Comparison of ENCODE assay signal across 26 cellular contexts in the genomic region with DNA sequence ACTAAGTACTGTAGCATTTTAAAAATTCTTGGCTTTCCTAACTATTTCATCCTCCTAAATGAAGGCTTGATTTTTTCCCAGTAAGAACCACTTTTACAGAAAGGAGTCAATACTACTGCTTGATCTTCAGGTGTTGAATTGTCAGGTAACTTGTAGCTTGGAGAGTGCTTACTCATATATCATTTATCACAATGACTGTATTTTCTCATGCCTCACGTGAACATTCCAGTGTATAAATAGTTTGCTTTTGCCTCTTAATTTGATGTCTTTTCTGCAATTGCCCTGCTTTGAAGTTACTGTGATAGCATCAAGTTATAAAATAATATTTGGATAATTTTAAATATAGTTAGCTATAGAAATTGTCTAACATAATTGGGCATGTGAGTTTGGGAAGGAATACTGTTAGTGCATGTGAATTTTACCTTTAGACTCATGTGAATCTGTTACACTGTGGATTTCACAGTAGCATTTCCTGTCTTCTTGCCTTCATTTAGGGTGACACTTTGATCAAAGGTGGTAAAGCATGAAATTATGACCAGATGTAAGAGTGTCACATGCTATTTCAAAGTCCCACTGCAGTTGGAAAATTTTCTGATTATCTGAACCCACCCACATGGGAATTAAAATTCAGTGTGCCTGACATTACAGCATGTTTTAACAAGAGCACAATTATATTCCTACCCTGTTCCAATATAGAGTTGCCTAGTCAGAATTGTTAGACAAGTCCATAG.
"Had no signal": no experiment of that assay in that cellular context is flagged by ENCODE, and none has a peak within 500 bp of the region (broad histone marks: within the 10 kb centered on the region; RNA-seq: fewer than 3 reads in every experiment).

No MANE protein-coding gene starts in this region.

- H3K4me1 ChIP-seq: adrenal gland, breast epithelium, colonic mucosa, Peyer's patch, SJSA1 had no signal

- ATAC-seq: activated CD4-positive, CD25-positive, alpha-beta regulatory T cell treated with anti-CD3 and anti-CD28 coated beads, Interleukin-2, amount 50 U/mL, for 24 hours; activated CD8-positive, alpha-beta T cell treated with anti-CD3 and anti-CD28 coated beads for 36 hours; activated T-cell treated with anti-CD3 and anti-CD28 coated beads, Interleukin-2, amount 50 U/mL, for 72 hours; SK-N-SH treated with all-trans-retinoic acid at 6 μM for 48 hours had no signal

- DNase-seq: activated CD4-positive, alpha-beta T cell treated with anti-CD3 and anti-CD28 coated beads for 4 hours; activated CD8-positive, alpha-beta memory T cell treated with anti-CD3 and anti-CD28 coated beads, Interleukin-2, amount 50 U/mL, for 4 hours; activated CD8-positive, alpha-beta T cell treated with anti-CD3 and anti-CD28 coated beads for 36 hours; activated gamma-delta T cell treated with Interleukin-2 at 50 U/mL for 16 hours; activated naive CD4-positive, alpha-beta T cell treated with anti-CD3 and anti-CD28 coated beads, Interleukin-2, amount 50 U/mL, for 16 hours; activated naive CD8-positive, alpha-beta T cell treated with anti-CD3 and anti-CD28 coated beads, Interleukin-2, amount 10 ng/mL, durations not matched to agents 7 days and 5 days; activated T-cell treated with anti-CD3 and anti-CD28 coated beads, Interleukin-2, amount 50 U/mL, for 72 hours; adrenal gland; anterior cingulate cortex; caudate nucleus; colonic mucosa; NCI-H1092 treated with DMSO at 0.1 percent for 48 hours; NCI-H1417 treated with DMSO at 0.1 percent for 48 hours; NCI-H1694; NCI-H2029; NCI-H2107; NCI-H510A treated with DMSO at 0.1 percent for 48 hours; NCI-H69; Peyer's patch; Right ventricle myocardium superior; SW 1271 had no signal

- H3K27ac ChIP-seq: adrenal gland, breast epithelium, colonic mucosa, Peyer's patch, RWPE1, SJSA1 had no signal

- H3K36me3 ChIP-seq: adrenal gland, breast epithelium, colonic mucosa, Peyer's patch, SJSA1 had no signal

- H3K9me3 ChIP-seq: adrenal gland, breast epithelium, colonic mucosa, Peyer's patch, SJSA1 had no signal

- H3K27me3 ChIP-seq: adrenal gland, breast epithelium, colonic mucosa, Peyer's patch, SJSA1 had no signal

- H3K4me3 ChIP-seq: adrenal gland, breast epithelium, colonic mucosa, Peyer's patch, SJSA1 had no signal
